Comparison of ENCODE assay signal across 17 cellular contexts in genomic region chr20:18166241-18166881, GRCh38. TPM values are rescaled to one million over a fixed set of nuclear protein-coding genes. Genes with fewer than 3 reads are reported as not detected.
DNase-seq lines count a peak whose midpoint lies in the region; ATAC-seq and TF ChIP-seq lines count a peak whose summit lies in the region.
"Had no signal": no experiment of that assay in that cellular context is flagged by ENCODE, and none has a peak within 500 bp of the region (broad histone marks: within the 10 kb centered on the region; RNA-seq: fewer than 3 reads in every experiment).

No MANE protein-coding gene starts in this region.

- no peak overlapping the region for H3K4ac ChIP-seq in neuronal stem cell (ENCODE audit: low read length)

- no peaks in the 10 kb centered on the region for H3K27me3 ChIP-seq in GM23338 (ENCODE audit: insufficient read depth)
- H3K27me3 ChIP-seq in Loucy (ENCODE audit: insufficient read depth, low read length, poor library complexity, severe bottlenecking), result no peaks in the 10 kb centered on the region
- no peaks in the 10 kb centered on the region for H3K27me3 ChIP-seq in neuronal stem cell (ENCODE audit: control insufficient read depth in 3 of 3, insufficient read depth in 3 of 3, low read depth in 1 of 3, low read length in 3 of 3)
- H3K27me3 ChIP-seq: pancreas had no signal

- no peak overlapping the region for H2BK120ac ChIP-seq in neuronal stem cell (ENCODE audit: low read depth, low read length)

- 0 out of 2 replicates have a peak overlapping the region, but pooled peaks have one; percentile 51 for H3K27ac ChIP-seq in GM23338 (ENCODE audit: low read depth)
- peak overlapping the region; percentile 10 for H3K27ac ChIP-seq in neuronal stem cell (replicated peaks; ENCODE audit: low read length)
- H3K27ac ChIP-seq: pancreas, thoracic aorta had no signal

- H3K36me3 ChIP-seq in GM23338 (ENCODE audit: insufficient read depth) (peaks cover 7% of the 10 kb centered on the region; the same call in 1 of the 2 replicates), Loucy (ENCODE audit: insufficient read depth, low read length) (peaks cover 6% of the 10 kb centered on the region; the same call in 1 of the 2 replicates), neuronal stem cell (replicated peaks in 1 of 2; ENCODE audit: control insufficient read depth in 2 of 2, insufficient read depth in 2 of 2, low read length in 2 of 2) (peaks cover 14 to 79% of the 10 kb centered on the region in 2 donors)

- H3K27ac Mint-ChIP-seq in GM23338, result peak overlapping the region; percentile 29; the same call in 1 of the 2 replicates
- H3K27ac Mint-ChIP-seq in effector memory CD8-positive, alpha-beta T cell, result peak overlapping the region; percentile 83 to 90
- H3K27ac Mint-ChIP-seq: T-helper 1 cell treated with Interleukin-12 subunit alpha and Interleukin-12 subunit beta and Interleukin-4 antibody, amounts not matched to agents 30 μg/mL and 1 μg/mL, for 36 hours had no signal

- H2BK12ac ChIP-seq in neuronal stem cell (ENCODE audit: low read length), result no peak overlapping the region

- H2AK5ac ChIP-seq in neuronal stem cell (ENCODE audit: low read depth, low read length), result peak overlapping the region; percentile 30

- WGBS in neuronal stem cell (ENCODE audit: extremely low coverage in 2 of 2, insufficient read length in 2 of 2, insufficient replicate concordance in 1 of 2), 2 donors, result no CpG with 5 or more reads among the region's 5 CpGs

- H3K4me1 ChIP-seq in GM23338 (ENCODE audit: insufficient read depth) (peaks cover 5% of the 10 kb centered on the region), Loucy (ENCODE audit: insufficient read depth, low read length, poor library complexity, severe bottlenecking) (peaks cover 14% of the 10 kb centered on the region), neuronal stem cell (ENCODE audit: control insufficient read depth in 2 of 2, insufficient read depth in 1 of 2, low read depth in 1 of 2, low read length in 2 of 2) (peaks cover 0 to 12% of the 10 kb centered on the region in 2 donors)
- H3K4me1 ChIP-seq: pancreas had no signal

- H2AFZ ChIP-seq in GM23338 (no peak overlapping the region), Loucy (ENCODE audit: low read length) (no peak overlapping the region), neuronal stem cell (ENCODE audit: low read length) (no peak overlapping the region)

- no peaks in the 10 kb centered on the region for H3K9me3 Mint-ChIP-seq in GM23338
- H3K9me3 Mint-ChIP-seq in effector memory CD8-positive, alpha-beta T cell, result no peaks in the 10 kb centered on the region
- H3K9me3 Mint-ChIP-seq: T-helper 1 cell treated with Interleukin-12 subunit alpha and Interleukin-12 subunit beta and Interleukin-4 antibody, amounts not matched to agents 30 μg/mL and 1 μg/mL, for 36 hours had no signal

- no peak overlapping the region for H3K14ac ChIP-seq in neuronal stem cell (ENCODE audit: low read length)

- no peak overlapping the region for H4K91ac ChIP-seq in neuronal stem cell (ENCODE audit: low read depth, low read length, poor library complexity)

- H3K9me3 ChIP-seq in Loucy (ENCODE audit: insufficient read depth, low read depth, low read length), result no peaks in the 10 kb centered on the region
- no peaks in the 10 kb centered on the region for H3K9me3 ChIP-seq in neuronal stem cell (replicated peaks in 1 of 2; ENCODE audit: control insufficient read depth in 2 of 2, insufficient read depth in 1 of 2, low read depth in 1 of 2, low read length in 2 of 2)
- H3K9me3 ChIP-seq: pancreas, thoracic aorta had no signal

- peaks cover 57% of the 10 kb centered on the region for H3K79me2 ChIP-seq in GM23338 (replicated peaks; ENCODE audit: insufficient read depth)
- no peaks in the 10 kb centered on the region for H3K79me2 ChIP-seq in Loucy (ENCODE audit: insufficient read depth, low read length)

- H4K8ac ChIP-seq in neuronal stem cell (ENCODE audit: low read depth, low read length), result no peak overlapping the region

- no peak overlapping the region for H3K18ac ChIP-seq in neuronal stem cell (ENCODE audit: low read length)

- H3K9ac ChIP-seq in Loucy (ENCODE audit: low read depth, low read length, poor library complexity, severe bottlenecking), result no peak overlapping the region
- H3K9ac ChIP-seq in neuronal stem cell (ENCODE audit: low read depth, low read length, poor library complexity), result no peak overlapping the region

- H3K27me3 Mint-ChIP-seq in GM23338 (ENCODE audit: insufficient read depth, low read depth, poor library complexity), result no peaks in the 10 kb centered on the region
- no peaks in the 10 kb centered on the region for H3K27me3 Mint-ChIP-seq in effector memory CD8-positive, alpha-beta T cell

- peak; percentile 80 for ATAC-seq in GM23338
- no peak for ATAC-seq in effector memory CD8-positive, alpha-beta T cell (replicated peaks)
- no peak for ATAC-seq in activated CD4-positive, CD25-positive, alpha-beta regulatory T cell treated with anti-CD3 and anti-CD28 coated beads, Interleukin-2, amount 50 U/mL, for 24 hours
- no peak for ATAC-seq in GM18873 (IDR thresholded peaks at IDR 0.05; ENCODE audit: low FRiP score, unreplicated experiment)
- no peak for ATAC-seq in HG03354 (IDR thresholded peaks at IDR 0.05; ENCODE audit: poor library complexity, severe bottlenecking, unreplicated experiment)
- ATAC-seq: HepG2, pancreas, Right ventricle myocardium inferior had no signal

- DNase-seq in GM23338 (ENCODE audit: low spot score), result peak; percentile 27
- no peak for DNase-seq in effector memory CD8-positive, alpha-beta T cell
- no peak for DNase-seq in neuronal stem cell (ENCODE audit: low spot score)
- DNase-seq: C1 segment of cervical spinal cord; DND-41; NCI-H1092; NCI-H2171; NK-92 treated with Interleukin-12 subunit alpha and Interleukin-12 subunit beta, amount 100 ng/mL, for 24 hours; pancreas had no signal

- no peak overlapping the region for H3K23ac ChIP-seq in neuronal stem cell (ENCODE audit: low read depth, low read length, poor library complexity)

- peaks cover 15% of the 10 kb centered on the region for H3K4me1 Mint-ChIP-seq in GM23338
- peaks cover 31 to 39% of the 10 kb centered on the region in 2 donors for H3K4me1 Mint-ChIP-seq in effector memory CD8-positive, alpha-beta T cell (ENCODE audit: low read depth in 2 of 2)

- H2BK15ac ChIP-seq in neuronal stem cell (ENCODE audit: low read length), result no peak overlapping the region

- no peaks in the 10 kb centered on the region; the same call in 1 of the 2 replicates for H4K20me1 ChIP-seq in GM23338 (replicated peaks; ENCODE audit: insufficient read depth)
- H4K20me1 ChIP-seq in Loucy (ENCODE audit: insufficient read depth, low read length, poor library complexity, severe bottlenecking), result no peaks in the 10 kb centered on the region

- no peak overlapping the region for H2BK5ac ChIP-seq in neuronal stem cell (ENCODE audit: low read length)

- no peaks in the 10 kb centered on the region for H3F3A ChIP-seq in GM23338 (replicated peaks; ENCODE audit: low read depth)
- no peaks in the 10 kb centered on the region for H3F3A ChIP-seq in Loucy (ENCODE audit: low read depth)

- H3K4me2 ChIP-seq in GM23338 (no peak overlapping the region), Loucy (ENCODE audit: low read depth, low read length, poor library complexity, severe bottlenecking) (peak overlapping the region; percentile 42), neuronal stem cell (ENCODE audit: insufficient read depth, low read length, poor library complexity, severe bottlenecking) (no peak overlapping the region)

- peaks cover 28% of the 10 kb centered on the region for H3K36me3 Mint-ChIP-seq in GM23338 (ENCODE audit: low read depth)
- peaks cover 41% of the 10 kb centered on the region for H3K36me3 Mint-ChIP-seq in effector memory CD8-positive, alpha-beta T cell (ENCODE audit: insufficient read depth)

- H3K4me3 Mint-ChIP-seq in GM23338, result no peak overlapping the region
- no peak overlapping the region for H3K4me3 Mint-ChIP-seq in effector memory CD8-positive, alpha-beta T cell
- H3K4me3 Mint-ChIP-seq: T-helper 1 cell treated with Interleukin-12 subunit alpha and Interleukin-12 subunit beta and Interleukin-4 antibody, amounts not matched to agents 30 μg/mL and 1 μg/mL, for 36 hours had no signal

- H3K4me3 ChIP-seq in GM23338, result no peak overlapping the region
- H3K4me3 ChIP-seq in Loucy (ENCODE audit: low read length, poor library complexity, severe bottlenecking), result no peak overlapping the region
- H3K4me3 ChIP-seq in neuronal stem cell (ENCODE audit: low read length in 2 of 2), result no peak overlapping the region
- H3K4me3 ChIP-seq: pancreas, thoracic aorta had no signal

- no peak for TF ChIP-seq CTCF in GM23338 (conservative IDR thresholded peaks at IDR 0.05; ENCODE audit: low read depth in 2 of 2)
- no peak for TF ChIP-seq CTCF in Loucy (conservative IDR thresholded peaks at IDR 0.05; ENCODE audit: low read length)

- peaks cover 3% of the 10 kb centered on the region; the same call in 1 of the 2 replicates for H3K9me2 ChIP-seq in GM23338 (ENCODE audit: insufficient read depth)
- no peaks in the 10 kb centered on the region for H3K9me2 ChIP-seq in Loucy (replicated peaks; ENCODE audit: low read depth, low read length)

- no peaks in the 10 kb centered on the region for H3K79me1 ChIP-seq in neuronal stem cell (ENCODE audit: low read depth, low read length)

TF ChIP-seq in GM23338, 12 proteins besides CTCF, POLR2A, EP300 and RAD21 (continues in another document):
- TF ChIP-seq ZNF331 (CRISPR knock-in tag; IDR thresholded peaks at IDR 0.05; ENCODE audit: low read depth) (no peak), EZH2 (IDR thresholded peaks at IDR 0.05; ENCODE audit: low read depth, unreplicated experiment) (no peak), EZH2phosphoT487 (IDR thresholded peaks at IDR 0.05; ENCODE audit: unreplicated experiment) (no peak), POLR2AphosphoS5 (IDR thresholded peaks at IDR 0.05; ENCODE audit: low read depth) (no peak), ZNF114 (CRISPR knock-in tag; IDR thresholded peaks at IDR 0.05) (no peak), STAT1 (IDR thresholded peaks at IDR 0.05; ENCODE audit: unreplicated experiment) (no peak), NANOG (IDR thresholded peaks at IDR 0.05; ENCODE audit: borderline replicate concordance) (no peak)

RNA-seq across cellular contexts. Expression of gene KAT14, which starts 28.7 kb away (rescaled TPM):
- 24.6 and 25.0 TPM in 2 replicates for total RNA-seq in GM23338 (2014; rRNA removed; shearing (Covaris generic))
- 17.3 and 17.8 TPM in 2 replicates for polyA plus RNA-seq in GM23338 (2016; fragmentation: Nextera tagmentation; extraction: Ambion mirVana)
- polyA plus RNA-seq in neuronal stem cell (2013, experiment 1 of 2), result 19.0 TPM
- polyA plus RNA-seq in neuronal stem cell (2013, experiment 2 of 2), result 18.7 TPM

RNA-seq across cellular contexts. Expression of gene PET117, which starts 28.7 kb away (rescaled TPM):
- total RNA-seq in GM23338 (2014; rRNA removed; shearing (Covaris generic)), result 21.7 and 25.2 TPM in 2 replicates
- 36.1 and 41.9 TPM in 2 replicates for polyA plus RNA-seq in GM23338 (2016; fragmentation: Nextera tagmentation; extraction: Ambion mirVana)
- 20.7 TPM for polyA plus RNA-seq in neuronal stem cell (2013, experiment 1 of 2)
- 21.3 TPM for polyA plus RNA-seq in neuronal stem cell (2013, experiment 2 of 2)
